In genomic region chr6:41684311-41685182, GRCh38 we compare ENCODE assay signal across 11 cellular contexts. TPM values are rescaled to one million over a fixed set of nuclear protein-coding genes. Genes with fewer than 3 reads are reported as not detected.
A peak's percentile ranks its signal among the peaks of the same experiment; 100 is the strongest.
DNase-seq lines count a peak whose midpoint lies in the region; TF ChIP-seq lines count a peak whose summit lies in the region.
"Had no signal": no experiment of that assay in that cellular context is flagged by ENCODE, and none has a peak within 500 bp of the region (broad histone marks: within the 10 kb centered on the region; RNA-seq: fewer than 3 reads in every experiment).

No MANE protein-coding gene starts in this region.

- H3K36me3 Mint-ChIP-seq in chondrocyte (ENCODE audit: low read depth) (peaks cover 3% of the 10 kb centered on the region), nephron progenitor cell (ENCODE audit: low read depth) (no peaks in the 10 kb centered on the region)

- H3K4me1 Mint-ChIP-seq in chondrocyte (ENCODE audit: low read depth) (peaks cover 20% of the 10 kb centered on the region), nephron progenitor cell (peaks cover 52% of the 10 kb centered on the region)

- TF ChIP-seq CTCF in chondrocyte (IDR thresholded peaks at IDR 0.05) (no peak), nephron progenitor cell (IDR thresholded peaks at IDR 0.05) (no peak), OCI-LY7 (conservative IDR thresholded peaks at IDR 0.05; ENCODE audit: low read length) (no peak)

- POLR2A ChIA-PET in OCI-LY7 (lab: Charles Lee), result no interaction called here

- intact Hi-C loops in OCI-LY7 (cut with micrococcal nuclease; ENCODE audit: unreplicated experiment), result loop anchor here (5.0 kb wide), 2 partner anchors 93 to 222 kb away; partner anchors contain the start of gene FRS3

- peak overlapping the region; percentile 88 for H3K27ac ChIP-seq in temporal lobe (ENCODE audit: low read depth, low read length)
- H3K27ac ChIP-seq in OCI-LY7 (ENCODE audit: low read depth, low read length, poor library complexity, severe bottlenecking), result no peak overlapping the region

- H2AFZ ChIP-seq in OCI-LY7 (ENCODE audit: low read length), result no peak overlapping the region

- no peak overlapping the region for H3K4me3 Mint-ChIP-seq in chondrocyte (ENCODE audit: unreplicated experiment)
- H3K4me3 Mint-ChIP-seq in nephron progenitor cell, result peak overlapping the region; percentile 42

- peaks cover 16% of the 10 kb centered on the region for H3K4me1 ChIP-seq in OCI-LY7 (ENCODE audit: insufficient read depth, low read length, poor library complexity, severe bottlenecking)

- peaks cover 51% of the 10 kb centered on the region for H3K36me3 ChIP-seq in OCI-LY7 (ENCODE audit: insufficient read depth, low read length)

- no peaks in the 10 kb centered on the region for H3K9me3 Mint-ChIP-seq in chondrocyte (ENCODE audit: low read depth)
- no peaks in the 10 kb centered on the region for H3K9me3 Mint-ChIP-seq in nephron progenitor cell
- H3K9me3 Mint-ChIP-seq: H9 had no signal

- H3K27ac Mint-ChIP-seq in chondrocyte (ENCODE audit: unreplicated experiment) (no peak overlapping the region), nephron progenitor cell (no peak overlapping the region)
- H3K27ac Mint-ChIP-seq: H9 had no signal

- H3K9me3 ChIP-seq in OCI-LY7 (ENCODE audit: low read length), result no peaks in the 10 kb centered on the region

- no peaks in the 10 kb centered on the region for H3K79me2 ChIP-seq in OCI-LY7 (ENCODE audit: insufficient read depth, low read depth, low read length)

- no peak overlapping the region for H3K4me3 ChIP-seq in OCI-LY7 (ENCODE audit: low read depth, low read length, poor library complexity, severe bottlenecking)

- DNase-seq in activated effector memory CD4-positive, alpha-beta T cell treated with anti-CD3 and anti-CD28 coated beads, Interleukin-2, amount 50 U/mL, for 16 hours, result peak; percentile 61
- DNase-seq in activated effector memory CD4-positive, alpha-beta T cell treated with Interleukin-2 at 50 U/mL for 16 hours, result no peak
- peak; percentile 88 for DNase-seq in chondrocyte (ENCODE audit: low spot score)
- DNase-seq in nephron progenitor cell, result no peak
- DNase-seq in OCI-LY7 (ENCODE audit: low spot score), result no peak
- DNase-seq in Ammon's horn (ENCODE audit: low spot score), result no peak
- no peak for DNase-seq in AG20443 (ENCODE audit: low spot score)
- DNase-seq: IMR-90 had no signal

- H4K20me1 ChIP-seq in OCI-LY7 (ENCODE audit: insufficient read depth, low read length), result no peaks in the 10 kb centered on the region

- CTCF ChIA-PET in OCI-LY7 (lab: Charles Lee; ENCODE audit: unreplicated experiment), result interaction anchor here (1.5 kb wide), 1 partner anchor 32 kb away, joined by 5 read pairs; no protein-coding TSS in a partner anchor

- H3K27me3 Mint-ChIP-seq in chondrocyte (ENCODE audit: low read depth) (no peaks in the 10 kb centered on the region), nephron progenitor cell (ENCODE audit: low read depth, poor library complexity) (peaks cover 35% of the 10 kb centered on the region)
- H3K27me3 Mint-ChIP-seq: CD4-positive, CD25-positive, alpha-beta regulatory T cell had no signal

- H3K9me2 ChIP-seq in OCI-LY7 (ENCODE audit: insufficient read depth, low read length), result no peaks in the 10 kb centered on the region

- BruUV-seq in OCI-LY7 (replicated peaks; lab: Mats Ljungman, UMichigan), result no TSS peak

- H3K4me2 ChIP-seq in OCI-LY7 (ENCODE audit: low read length), result no peak overlapping the region; the same call in 1 of the 2 replicates

RNA-seq across cellular contexts. Expression of gene MDFI, which starts 46.3 kb away (rescaled TPM):
- total RNA-seq in chondrocyte (31.8 to 62.6 TPM (median 33.7 TPM) in 3 replicates), temporal lobe (8.4 TPM), OCI-LY7 (2022) (not detected in 2 replicates)
- total RNA-seq in OCI-LY7 (2014; rRNA removed; shearing (Covaris generic)), result not detected in 2 replicates
- total RNA-seq: CD4-positive, CD25-positive, alpha-beta regulatory T cell had no signal

RNA-seq across cellular contexts. Expression of gene TFEB, which starts 50.9 kb away (rescaled TPM):
- total RNA-seq in chondrocyte (10.7 to 12.4 TPM (median 11.6 TPM) in 3 replicates), temporal lobe (2.7 TPM), OCI-LY7 (2022) (48.6 and 60.0 TPM in 2 replicates)
- 25.3 and 36.8 TPM in 2 replicates for total RNA-seq in OCI-LY7 (2014; rRNA removed; shearing (Covaris generic))

Comparison
In these comparisons a context has a peak if more than half of its experiments do, and no peak if none do; other contexts are left out.
1. DNase-seq: peak in activated effector memory CD4-positive, alpha-beta T cell treated with anti-CD3 and anti-CD28 coated beads, Interleukin-2, amount 50 U/mL, for 16 hours (single experiment) and chondrocyte (single experiment); none in activated effector memory CD4-positive, alpha-beta T cell treated with Interleukin-2 at 50 U/mL for 16 hours (single experiment), nephron progenitor cell (single experiment), OCI-LY7 (single experiment), Ammon's horn (single experiment) and AG20443 (single experiment).